ENCODE assay signal across 2 cellular contexts in genomic region chr22:37571992-37572373, GRCh38.
TF ChIP-seq lines count a peak whose summit lies in the region.

No MANE protein-coding gene starts in this region.

TF ChIP-seq in HEK293, 187 proteins besides CTCF, POLR2A, EP300 and RAD21:
- 0 out of 2 replicates have a peak, but pooled peaks have one; percentile 24 for TF ChIP-seq ZSCAN30 (tag by site-specific recombination; IDR thresholded peaks at IDR 0.05)
- 0 out of 2 replicates have a peak, but pooled peaks have one; percentile 35 for TF ChIP-seq ZNF639 (tag by site-specific recombination; IDR thresholded peaks at IDR 0.05)
- no peak for TF ChIP-seq YY2 (tag by site-specific recombination; IDR thresholded peaks at IDR 0.05)
TF ChIP-seq in HEK293: peak in this region for 2.

TF ChIP-seq in K562, 482 proteins besides CTCF, POLR2A, EP300 and RAD21:
- TF ChIP-seq PCBP1 (IDR thresholded peaks at IDR 0.05; ENCODE audit: low read depth, low read length, poor library complexity, severe bottlenecking) (no peak), POLR2G (IDR thresholded peaks at IDR 0.05; ENCODE audit: low read depth, low read length) (peak; percentile 43), RBM25 (IDR thresholded peaks at IDR 0.05; ENCODE audit: low read depth, low read length, severe bottlenecking) (peak; percentile 51), CBX1 (IDR thresholded peaks at IDR 0.05; ENCODE audit: low read depth) (peak; percentile 61; the same call in 1 of the 2 replicates), ADNP (tag; IDR thresholded peaks at IDR 0.05) (0 out of 2 replicates have a peak, but pooled peaks have one; percentile 22), KDM1A (IDR thresholded peaks at IDR 0.05) (peak; percentile 41 to 42; a peak in 2 of 4 replicates), BCOR (IDR thresholded peaks at IDR 0.05) (peak; percentile 80), THAP7 (CRISPR knock-in tag; IDR thresholded peaks at IDR 0.05) (no peak), SMARCA5 (IDR thresholded peaks at IDR 0.05) (0 out of 2 replicates have a peak, but pooled peaks have one; percentile 27), ZNF507 (tag; conservative IDR thresholded peaks at IDR 0.05) (no peak)
